Comparison of ENCODE assay signal across 8 cellular contexts in genomic region chr1:17053071-17053684, GRCh38. TPM values are rescaled to one million over a fixed set of nuclear protein-coding genes. Genes with fewer than 3 reads are reported as not detected.
DNase-seq lines count a peak whose midpoint lies in the region; ATAC-seq, FAIRE-seq and TF ChIP-seq lines count a peak whose summit lies in the region.

No MANE protein-coding gene starts in this region.

- H3K4me1 Mint-ChIP-seq in memory B cell, result peaks cover 11% of the 10 kb centered on the region

- H3K36me3 Mint-ChIP-seq in memory B cell, result peaks cover 2% of the 10 kb centered on the region

- H3K9me3 Mint-ChIP-seq in memory B cell, result no peaks in the 10 kb centered on the region

- H3K36me3 ChIP-seq in cardiac muscle cell (no peaks in the 10 kb centered on the region), GM12878 (ENCODE audit: control insufficient read depth in 2 of 2, insufficient read depth in 2 of 2, low read length in 1 of 2) (peaks cover 0 to 2% of the 10 kb centered on the region in 2 experiments; a peak in 1 of 4 replicates), uterus (no peaks in the 10 kb centered on the region)

- H4K20me1 ChIP-seq in GM12878 (ENCODE audit: control insufficient read depth, insufficient read depth), result no peaks in the 10 kb centered on the region

- POLR2A ChIA-PET in GM12878 (lab: Charles Lee), result interaction anchor here (0.6 to 0.7 kb wide), 2 partner anchors 61 to 377 kb away, joined by 3 to 5 read pairs; no protein-coding TSS in a partner anchor

- TF ChIP-seq EP300 in GM12878 (IDR thresholded peaks at IDR 0.05; ENCODE audit: borderline replicate concordance in 1 of 2, control insufficient read depth in 1 of 2, low read depth in 2 of 2, low read length in 2 of 2), result no peak

- no peak for TF ChIP-seq RAD21 in GM12878 (IDR thresholded peaks at IDR 0.05; ENCODE audit: insufficient read depth, low read depth, low read length)

- intact Hi-C loops in Right ventricle myocardium inferior (cut with DNase I) (loop anchor here (5.0 kb wide), 1 partner anchor 41 kb away; the partner anchor contains the start of gene ATP13A2), GM12878 (cut with micrococcal nuclease; ENCODE audit: unreplicated experiment) (loop anchor here (10.0 kb wide), 1 partner anchor 222 kb away; no protein-coding TSS in a partner anchor), uterus (cut with DNase I; ENCODE audit: low total_unique reads) (no loop called here)

- DNase-seq in cardiac muscle cell (ENCODE audit: low read depth in 1 of 2, low spot score in 1 of 2) (no peak), Right ventricle myocardium inferior (ENCODE audit: missing footprints) (no peak), GM12878 (ENCODE audit: low read depth, low spot score) (no peak), memory B cell (ENCODE audit: low spot score in 2 of 2) (no peak), uterus (no peak), NCI-H1694 (lab: John Stamatoyannopoulos, UW) (no peak), EL (no peak)

- peak overlapping the region; percentile 97 for H3K27ac Mint-ChIP-seq in memory B cell

- TF ChIP-seq CTCF in cardiac muscle cell (IDR thresholded peaks at IDR 0.05; ENCODE audit: low read depth, low read length) (no peak), GM12878 (IDR thresholded peaks at IDR 0.05 in 2 of 3, conservative IDR thresholded peaks at IDR 0.05 in 1 of 3; ENCODE audit: control insufficient read depth in 2 of 3, extremely low read depth in 1 of 3, insufficient read depth in 1 of 3, low read depth in 3 of 3, low read length in 3 of 3) (no peak), uterus (IDR thresholded peaks at IDR 0.05) (no peak)

- FAIRE-seq in GM12878 (lab: Jason Lieb, UNC), result no peak

- CTCF ChIA-PET in GM12878 (lab: Yijun Ruan, JAX), result interaction anchor here (1.2 kb wide), 1 partner anchor 93 kb away, joined by 3 read pairs; no protein-coding TSS in a partner anchor

- H2AFZ ChIP-seq in GM12878 (ENCODE audit: control insufficient read depth, low read depth, low read length), result no peak overlapping the region; the same call in 1 of the 2 replicates

- H3K79me2 ChIP-seq in GM12878 (ENCODE audit: control insufficient read depth, insufficient read depth, low read length), result peaks cover 29% of the 10 kb centered on the region

- WGBS in GM12878 (ENCODE audit: insufficient coverage, insufficient replicate concordance, low lambda C conversion rate, missing lambda C conversion rate), result 2% methylated on average over 12 of the region's 12 CpGs

- BruUV-seq in GM12878 (replicated peaks; lab: Mats Ljungman, UMichigan), result no TSS peak

- RAD21 ChIA-PET in GM12878 (lab: Charles Lee; ENCODE audit: unreplicated experiment), result no interaction called here

- no peak for TF ChIP-seq POLR2A in GM12878 (IDR thresholded peaks at IDR 0.05; ENCODE audit: low read depth, low read length)
- no peak for TF ChIP-seq POLR2A in uterus (IDR thresholded peaks at IDR 0.05)

- in situ Hi-C loops in GM12878 (cut with MboI), result no loop called here

- peak overlapping the region; percentile 80 for H3K27ac ChIP-seq in cardiac muscle cell
- peak overlapping the region; percentile 80 for H3K27ac ChIP-seq in GM12878 (ENCODE audit: control insufficient read depth, insufficient read depth)
- peak overlapping the region; percentile 81 to 92 for H3K27ac ChIP-seq in uterus

- H3K4me3 Mint-ChIP-seq in memory B cell, result peak overlapping the region; percentile 99

- H3K4me2 ChIP-seq in GM12878 (ENCODE audit: control insufficient read depth, insufficient read depth), result peak overlapping the region; percentile 72

- H3K9me3 ChIP-seq in cardiac muscle cell (ENCODE audit: low read depth) (no peaks in the 10 kb centered on the region), GM12878 (replicated peaks; ENCODE audit: control insufficient read depth, insufficient read depth, low read length) (no peaks in the 10 kb centered on the region), uterus (no peaks in the 10 kb centered on the region)

- SMC1A ChIA-PET in GM12878 (lab: Charles Lee; ENCODE audit: uncharacterized antibody, unreplicated experiment), result interaction anchor here (0.7 kb wide), 1 partner anchor 435 kb away, joined by 3 read pairs; no protein-coding TSS in a partner anchor

- H3K4me1 ChIP-seq in cardiac muscle cell (ENCODE audit: low read depth), result peaks cover 7% of the 10 kb centered on the region
- H3K4me1 ChIP-seq in GM12878 (ENCODE audit: control insufficient read depth, insufficient read depth, low read length), result no peaks in the 10 kb centered on the region; the same call in 1 of the 2 replicates
- peaks cover 0 to 7% of the 10 kb centered on the region in 2 donors for H3K4me1 ChIP-seq in uterus

- H3K27me3 Mint-ChIP-seq in memory B cell, result peaks cover 3% of the 10 kb centered on the region

- ATAC-seq in Right ventricle myocardium inferior (no peak), GM12878 (peak; percentile 3; the same call in 1 of the 3 replicates), memory B cell (ENCODE audit: low read depth) (no peak), HG03097 (IDR thresholded peaks at IDR 0.05; ENCODE audit: low FRiP score, unreplicated experiment) (no peak)

- H3K27me3 ChIP-seq in cardiac muscle cell (no peaks in the 10 kb centered on the region), GM12878 (replicated peaks in 1 of 2; ENCODE audit: control insufficient read depth in 2 of 2, insufficient read depth in 2 of 2, low read length in 1 of 2) (no peaks in the 10 kb centered on the region), uterus (no peaks in the 10 kb centered on the region)

- H3K4me3 ChIP-seq in cardiac muscle cell (peak overlapping the region; percentile 47), GM12878 (peak overlapping the region; percentile 96), uterus (peak overlapping the region; percentile 78 to 89)

- peak overlapping the region; percentile 92 for H3K9ac ChIP-seq in GM12878 (ENCODE audit: control insufficient read depth, insufficient read depth, low read length)

TF ChIP-seq in GM12878, 131 proteins besides CTCF, POLR2A, EP300 and RAD21:
- TF ChIP-seq NR2C2 (IDR thresholded peaks at IDR 0.05; ENCODE audit: borderline replicate concordance, control insufficient read depth, insufficient read length, low read depth), result no peak
- TF ChIP-seq, protein P1, sequence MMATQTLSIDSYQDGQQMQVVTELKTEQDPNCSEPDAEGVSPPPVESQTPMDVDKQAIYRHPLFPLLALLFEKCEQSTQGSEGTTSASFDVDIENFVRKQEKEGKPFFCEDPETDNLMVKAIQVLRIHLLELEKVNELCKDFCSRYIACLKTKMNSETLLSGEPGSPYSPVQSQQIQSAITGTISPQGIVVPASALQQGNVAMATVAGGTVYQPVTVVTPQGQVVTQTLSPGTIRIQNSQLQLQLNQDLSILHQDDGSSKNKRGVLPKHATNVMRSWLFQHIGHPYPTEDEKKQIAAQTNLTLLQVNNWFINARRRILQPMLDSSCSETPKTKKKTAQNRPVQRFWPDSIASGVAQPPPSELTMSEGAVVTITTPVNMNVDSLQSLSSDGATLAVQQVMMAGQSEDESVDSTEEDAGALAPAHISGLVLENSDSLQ (IDR thresholded peaks at IDR 0.05), result peak; percentile 12; the same call in 1 of the 2 replicates

RNA-seq across cellular contexts. Expression of gene SDHB, which starts 0.7 kb away (rescaled TPM):
- total RNA-seq in cardiac muscle cell (126 and 160 TPM in 2 replicates), Right ventricle myocardium inferior (433 TPM), GM12878 (2014; rRNA removed) (185 and 207 TPM in 2 replicates), GM12878 (2014; rRNA removed; fragmentation: Illumina TruSeq; extraction: Trizol) (147 and 157 TPM in 2 replicates), GM12878 (2021) (122 and 124 TPM in 2 replicates), uterus (100 to 1,000 TPM in 1 of 4 donors, 10 to 100 TPM in 3; 53.0 to 152 (median 74.7) TPM)
- polyA plus RNA-seq in cardiac muscle cell (156 and 172 TPM in 2 replicates), GM12878 (2011; rRNA removed) (319 and 379 TPM in 2 replicates), GM12878 (2014; fragmentation: Illumina TruSeq; extraction: Trizol) (192 and 230 TPM in 2 replicates), GM12878 (2014; fragmentation: Nextera tagmentation; extraction: Ambion mirVana) (100 to 1,000 TPM; 101 to 215 TPM), GM12878 (2014; rRNA removed) (164 and 174 TPM in 2 replicates), GM12878 (2016; fragmentation: Nextera tagmentation; extraction: Ambion mirVana) (100 to 1,000 TPM; 249 to 263 TPM)
- 55.7 and 56.3 TPM in 2 replicates for total RNA-seq in GM12878 (2013; cell fraction: nucleolus; rRNA removed)
- polyA plus RNA-seq in GM12878 (2011; ENCODE audit: low read depth), result 68.9 TPM
- 203 and 219 TPM in 2 replicates for polyA plus RNA-seq in GM12878 (2011; cell fraction: cytosol; rRNA removed)
- polyA plus RNA-seq in GM12878 (2011; cell fraction: nucleus; rRNA removed), result 140 and 142 TPM in 2 replicates
- polyA plus RNA-seq in GM12878 (2012), result 83.3 and 94.6 TPM in 2 replicates
- 175 and 344 TPM in 2 replicates for polyA minus RNA-seq in GM12878 (2011; rRNA and poly(A)+ RNA removed)
- polyA minus RNA-seq in GM12878 (2011; cell fraction: cytosol; rRNA and poly(A)+ RNA removed), result 61.1 and 65.6 TPM in 2 replicates
- 35.7 and 49.8 TPM in 2 replicates for polyA minus RNA-seq in GM12878 (2011; cell fraction: nucleus; rRNA and poly(A)+ RNA removed)

RNA-seq across cellular contexts. Expression of gene ATP13A2, which starts 41.5 kb away (rescaled TPM):
- total RNA-seq in cardiac muscle cell (44.7 and 70.9 TPM in 2 replicates), Right ventricle myocardium inferior (16.4 TPM), GM12878 (2014; rRNA removed) (14.1 and 20.3 TPM in 2 replicates), GM12878 (2014; rRNA removed; fragmentation: Illumina TruSeq; extraction: Trizol) (6.9 and 8.4 TPM in 2 replicates), GM12878 (2021) (23.9 and 30.5 TPM in 2 replicates), uterus (10 to 100 TPM in 3 of 4 donors, 1 to 10 TPM in 1; 8.5 to 31.4 (median 19.7) TPM)
- polyA plus RNA-seq in cardiac muscle cell (55.1 and 76.8 TPM in 2 replicates), GM12878 (2011; rRNA removed) (3.1 and 6.0 TPM in 2 replicates), GM12878 (2014; fragmentation: Illumina TruSeq; extraction: Trizol) (1.6 and 7.6 TPM in 2 replicates), GM12878 (2014; fragmentation: Nextera tagmentation; extraction: Ambion mirVana) (under 1 TPM; 0.24 to 0.75 TPM), GM12878 (2014; rRNA removed) (21.4 and 23.3 TPM in 2 replicates), GM12878 (2016; fragmentation: Nextera tagmentation; extraction: Ambion mirVana) (10 to 100 TPM in 1 of 2 experiments, 1 to 10 TPM in 1; 4.2 to 19.3 TPM)
- 43.4 and 49.5 TPM in 2 replicates for total RNA-seq in GM12878 (2013; cell fraction: nucleolus; rRNA removed)
- 5.8 TPM for polyA plus RNA-seq in GM12878 (2011; ENCODE audit: low read depth)
- 13.5 and 14.9 TPM in 2 replicates for polyA plus RNA-seq in GM12878 (2011; cell fraction: cytosol; rRNA removed)
- 35.1 and 53.1 TPM in 2 replicates for polyA plus RNA-seq in GM12878 (2011; cell fraction: nucleus; rRNA removed)
- 12.8 and 15.0 TPM in 2 replicates for polyA plus RNA-seq in GM12878 (2012)
- polyA minus RNA-seq in GM12878 (2011; rRNA and poly(A)+ RNA removed), result 20.3 and 23.7 TPM in 2 replicates
- polyA minus RNA-seq in GM12878 (2011; cell fraction: cytosol; rRNA and poly(A)+ RNA removed), result 11.9 and 15.8 TPM in 2 replicates
- 10.8 and 15.6 TPM in 2 replicates for polyA minus RNA-seq in GM12878 (2011; cell fraction: nucleus; rRNA and poly(A)+ RNA removed)
